Comparison of ENCODE assay signal across 18 cellular contexts in genomic region chr19:55202199-55202598, GRCh38. TPM values are rescaled to one million over a fixed set of nuclear protein-coding genes. Genes with fewer than 3 reads are reported as not detected.
DNase-seq lines count a peak whose midpoint lies in the region; ATAC-seq and TF ChIP-seq lines count a peak whose summit lies in the region.
"Not testable (repeated sequence)": the region's sequence is repeated elsewhere in the genome, so short reads cannot be mapped to it uniquely, and the experiment has no call there.
"Had no signal": no experiment of that assay in that cellular context is flagged by ENCODE, and none has a peak within 500 bp of the region (broad histone marks: within the 10 kb centered on the region; RNA-seq: fewer than 3 reads in every experiment).

No MANE protein-coding gene starts in this region.

- not testable (repeated sequence) for H3K9ac ChIP-seq in PC-3 (ENCODE audit: low read length)

- not testable (repeated sequence) for H3K79me2 ChIP-seq in DOHH2 (ENCODE audit: control insufficient read depth, low read length); PC-3 (ENCODE audit: low read length)

- not testable (repeated sequence) for H3K27ac ChIP-seq in DOHH2 (ENCODE audit: low read depth, low read length); HEK293 (ENCODE audit: extremely low read depth, low read depth, low read length); PC-3 (ENCODE audit: low read length)

- CTCF ChIA-PET in HEK293 (lab: Yijun Ruan, JAX) (interaction anchor here (0.7 to 1.0 kb wide), 4 partner anchors 10 to 252 kb away, joined by 3 to 4 read pairs (median 3); no protein-coding TSS in a partner anchor), PC-3 (lab: Charles Lee) (interaction anchor here (0.7 kb wide), 1 partner anchor 99 kb away, joined by 4 read pairs; no protein-coding TSS in a partner anchor), MCF 10A (lab: Yijun Ruan, JAX) (interaction anchor here (1.0 to 1.2 kb wide), 2 partner anchors 13 to 216 kb away, joined by 3 to 5 read pairs; no protein-coding TSS in a partner anchor)

- not testable (repeated sequence) for H3K9me3 ChIP-seq in DOHH2 (ENCODE audit: control insufficient read depth, insufficient read depth, low read length); HEK293 (ENCODE audit: control insufficient read depth, insufficient read depth, low read depth, low read length); PC-3 (ENCODE audit: low read length)

- not testable (repeated sequence) for H3F3A ChIP-seq in DOHH2 (ENCODE audit: control insufficient read depth, insufficient read depth); PC-3 (ENCODE audit: low read length, unreplicated experiment)

- H3K4me1 ChIP-seq in DOHH2 (ENCODE audit: control insufficient read depth, low read length); HEK293 (ENCODE audit: control insufficient read depth, insufficient read depth, low read length): not testable (repeated sequence)
- H3K4me1 ChIP-seq in PC-3 (ENCODE audit: insufficient read depth, low read length) = peaks cover 10% of the 10 kb centered on the region

- POLR2A ChIA-PET in HEK293 (lab: Yijun Ruan, JAX); PC-3 (lab: Charles Lee; ENCODE audit: unreplicated experiment): not testable (repeated sequence)
- POLR2A ChIA-PET in MCF 10A (lab: Yijun Ruan, JAX) = interaction anchor here (0.6 kb wide), 1 partner anchor 85 kb away, joined by 3 read pairs; the partner anchor contains the start of gene PPP1R12C

- H4K20me1 ChIP-seq in DOHH2 (ENCODE audit: control insufficient read depth, insufficient read depth, low read depth, low read length); PC-3 (ENCODE audit: low read length): not testable (repeated sequence)

- not testable (repeated sequence) for H3K9me3 Mint-ChIP-seq in MCF 10A (ENCODE audit: unreplicated experiment); natural killer cell; type B pancreatic cell

- not testable (repeated sequence) for H3K27ac Mint-ChIP-seq in MCF 10A (ENCODE audit: low read depth, unreplicated experiment); natural killer cell; type B pancreatic cell

- not testable (repeated sequence) for H3K36me3 Mint-ChIP-seq in MCF 10A (ENCODE audit: insufficient read depth, unreplicated experiment); natural killer cell; type B pancreatic cell

- not testable (repeated sequence) for H3K4me2 ChIP-seq in DOHH2 (ENCODE audit: low read length); PC-3 (ENCODE audit: low read length)

- not testable (repeated sequence) for H3K36me3 ChIP-seq in DOHH2 (ENCODE audit: control insufficient read depth, low read length); HEK293 (ENCODE audit: control insufficient read depth in 2 of 2, insufficient read depth in 1 of 2, low read length in 2 of 2); PC-3 (ENCODE audit: low read depth, low read length)

- not testable (repeated sequence) for BruUV-seq in PC-3 (replicated peaks; lab: Mats Ljungman, UMichigan); MCF 10A (replicated peaks; lab: Mats Ljungman, UMichigan)

- TF ChIP-seq CTCF in AG09309 (IDR thresholded peaks at IDR 0.05; ENCODE audit: control insufficient read depth, insufficient read depth, low read depth, low read length, missing control alignments) (peak; percentile 44), DOHH2 (IDR thresholded peaks at IDR 0.05; ENCODE audit: low read depth, low read length, poor library complexity, severe bottlenecking) (peak; percentile 14), HEK293 (tag by site-specific recombination; IDR thresholded peaks at IDR 0.05) (peak; percentile 16; the same call in 1 of the 2 replicates), PC-3 (conservative IDR thresholded peaks at IDR 0.05; ENCODE audit: low read depth, low read length) (0 out of 2 replicates have a peak, but pooled peaks have one; percentile 34), MCF 10A (IDR thresholded peaks at IDR 0.05; ENCODE audit: unreplicated experiment) (peak; percentile 13), fibroblast of villous mesenchyme (IDR thresholded peaks at IDR 0.05; ENCODE audit: insufficient read depth, low read depth, low read length) (peak; percentile 29), type B pancreatic cell (conservative IDR thresholded peaks at IDR 0.05) (peak; percentile 35)
- not testable (repeated sequence) for TF ChIP-seq CTCF in natural killer cell (IDR thresholded peaks at IDR 0.05)

- not testable (repeated sequence) for H3K4me1 Mint-ChIP-seq in MCF 10A (ENCODE audit: insufficient read depth, unreplicated experiment); natural killer cell; type B pancreatic cell (ENCODE audit: unreplicated experiment)

- H3K4me3 Mint-ChIP-seq in MCF 10A (ENCODE audit: unreplicated experiment); natural killer cell; type B pancreatic cell: not testable (repeated sequence)

- intact Hi-C loops in PC-3 (cut with micrococcal nuclease); MCF 10A (cut with micrococcal nuclease); natural killer cell (cut with micrococcal nuclease): not testable (repeated sequence)

- not testable (repeated sequence) for H2AFZ ChIP-seq in PC-3 (ENCODE audit: low read length)

- not testable (repeated sequence) for H3K4me3 ChIP-seq in AG09309 (ENCODE audit: control insufficient read depth, low read depth, low read length); DOHH2 (ENCODE audit: low read length); HEK293 (ENCODE audit: low read depth, low read length); PC-3 (ENCODE audit: low read length); fibroblast of villous mesenchyme (ENCODE audit: low read depth, low read length)

- not testable (repeated sequence) for DNase-seq in AG09309 (ENCODE audit: low read depth); MCF 10A (ENCODE audit: unreplicated experiment); fibroblast of villous mesenchyme (ENCODE audit: low read depth); natural killer cell; type B pancreatic cell (ENCODE audit: extremely low spot score, unreplicated experiment)
- DNase-seq in PC-3 = peak; percentile 28

- ATAC-seq in PC-3 = not testable (repeated sequence)
- peak in 2 of 3 donors; percentile 38 to 46 for ATAC-seq in natural killer cell

- H3K27me3 ChIP-seq in DOHH2 (ENCODE audit: control insufficient read depth, low read length); PC-3 (ENCODE audit: low read length): not testable (repeated sequence)

- not testable (repeated sequence) for H3K27me3 Mint-ChIP-seq in MCF 10A (ENCODE audit: insufficient read depth, unreplicated experiment)
- H3K27me3 Mint-ChIP-seq in natural killer cell (ENCODE audit: low read depth in 2 of 2) = peaks cover 16 to 24% of the 10 kb centered on the region in 2 donors
- peaks cover 30% of the 10 kb centered on the region for H3K27me3 Mint-ChIP-seq in type B pancreatic cell

- H3K9me2 ChIP-seq in DOHH2 (replicated peaks; ENCODE audit: control insufficient read depth, low read length); PC-3 (replicated peaks; ENCODE audit: low read length): not testable (repeated sequence)

RNA-seq across cellular contexts. Expression of gene PTPRH, which starts 7.1 kb away (rescaled TPM):
- 8.1 and 10.9 TPM in 2 replicates for total RNA-seq in PC-3 (2014; rRNA removed)
- 0.56 and 2.3 TPM in 2 replicates for total RNA-seq in MCF 10A (2022)
- 3.9 and 7.1 TPM in 2 replicates for total RNA-seq in fibroblast of villous mesenchyme
- under 1 TPM in 1 of 3 donors, not detected in 2; 0.45 TPM for total RNA-seq in natural killer cell
- 3.9 and 4.3 TPM in 2 replicates for total RNA-seq in type B pancreatic cell (ENCODE audit: low replicate concordance)
- total RNA-seq: activated naive CD8-positive, alpha-beta T cell treated with anti-CD3 and anti-CD28 coated beads, Interleukin-2, amount 10 ng/mL, durations not matched to agents 7 days and 5 days; CD8-positive, alpha-beta memory T cell had no signal

RNA-seq across cellular contexts. Expression of gene SYT5, which starts 22.1 kb away (rescaled TPM):
- total RNA-seq in PC-3 (2014; rRNA removed) (0.40 and 2.5 TPM in 2 replicates), MCF 10A (2022) (not detected in 2 replicates), fibroblast of villous mesenchyme (under 0.01 and 0.86 TPM in 2 replicates), natural killer cell (1 to 10 TPM; 4.9 to 6.1 (median 5.3) TPM), type B pancreatic cell (ENCODE audit: low replicate concordance) (5.0 and 9.1 TPM in 2 replicates)
- total RNA-seq: CD8-positive, alpha-beta memory T cell; esophagus mucosa; H4; HT1080; psoas muscle; T-helper 1 cell treated with Interleukin-12 subunit alpha and Interleukin-12 subunit beta and Interleukin-4 antibody, amounts not matched to agents 30 ng/mL and 1 ng/mL, for 36 hours; tibial nerve had no signal

RNA-seq across cellular contexts. Expression of gene TMEM86B, which starts 26.4 kb away (rescaled TPM):
- total RNA-seq in PC-3 (2014; rRNA removed) = 11.1 and 11.8 TPM in 2 replicates
- 4.2 and 4.7 TPM in 2 replicates for total RNA-seq in MCF 10A (2022)
- total RNA-seq in fibroblast of villous mesenchyme = 1.6 and 1.7 TPM in 2 replicates
- 10 to 100 TPM; 12.6 to 14.7 (median 14.6) TPM for total RNA-seq in natural killer cell
- 14.4 and 19.0 TPM in 2 replicates for total RNA-seq in type B pancreatic cell (ENCODE audit: low replicate concordance)

RNA-seq across cellular contexts. Expression of gene DNAAF3, which starts 35.8 kb away (rescaled TPM):
- total RNA-seq in PC-3 (2014; rRNA removed) (30.0 and 45.7 TPM in 2 replicates), MCF 10A (2022) (3.9 and 4.9 TPM in 2 replicates), fibroblast of villous mesenchyme (under 0.01 TPM in 1 of 2 replicates, not detected in the other), natural killer cell (not detected), type B pancreatic cell (ENCODE audit: low replicate concordance) (5.9 and 12.2 TPM in 2 replicates)
- total RNA-seq: psoas muscle; T-helper 1 cell treated with Interleukin-12 subunit alpha and Interleukin-12 subunit beta and Interleukin-4 antibody, amounts not matched to agents 30 ng/mL and 1 ng/mL, for 36 hours had no signal

RNA-seq across cellular contexts. Expression of gene TNNI3, which starts 44.7 kb away (rescaled TPM):
- total RNA-seq in PC-3 (2014; rRNA removed) (32.4 and 40.1 TPM in 2 replicates), MCF 10A (2022) (0.89 TPM in 1 of 2 replicates, not detected in the other), fibroblast of villous mesenchyme (not detected in 2 replicates), natural killer cell (under 1 TPM in 1 of 3 donors, not detected in 2; 0.94 TPM), type B pancreatic cell (ENCODE audit: low replicate concordance) (2.1 and 4.3 TPM in 2 replicates)
- total RNA-seq: activated naive CD8-positive, alpha-beta T cell treated with anti-CD3 and anti-CD28 coated beads, Interleukin-2, amount 10 ng/mL, durations not matched to agents 7 days and 5 days; astrocyte; CD8-positive, alpha-beta memory T cell; esophagus mucosa; H4; HT1080; liver; T-helper 1 cell treated with Interleukin-12 subunit alpha and Interleukin-12 subunit beta and Interleukin-4 antibody, amounts not matched to agents 30 ng/mL and 1 ng/mL, for 36 hours; tibial nerve had no signal
